33 cellular contexts compared by ENCODE assay signal in the genomic region with DNA sequence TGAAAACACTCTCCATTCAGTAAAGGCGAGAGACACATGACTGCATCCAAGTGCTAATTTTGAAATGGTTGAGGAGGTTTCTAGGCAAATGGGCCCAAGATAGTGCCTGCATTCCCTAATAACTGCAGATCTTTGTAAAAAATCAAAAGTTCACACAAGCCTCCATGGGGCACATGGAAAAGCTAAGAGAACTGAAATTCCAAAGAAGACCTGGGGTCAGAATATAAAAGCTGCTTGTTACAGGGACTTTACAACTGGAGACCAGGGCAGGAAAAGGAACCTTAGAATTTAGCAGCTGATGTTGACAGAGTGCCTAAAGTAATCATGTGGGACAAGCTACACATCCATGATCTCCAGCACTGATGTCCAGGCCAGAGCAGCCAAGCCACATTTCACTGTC.
"Had no signal": no experiment of that assay in that cellular context is flagged by ENCODE, and none has a peak within 500 bp of the region (broad histone marks: within the 10 kb centered on the region; RNA-seq: fewer than 3 reads in every experiment).

No MANE protein-coding gene starts in this region.

- H3K9me3 Mint-ChIP-seq: activated B cell treated with CpG ODN at 0.5 μM for 24 hours; activated CD4-positive, alpha-beta memory T cell treated with anti-CD3 and anti-CD28 coated beads for 36 hours; activated naive CD4-positive, alpha-beta T cell treated with anti-CD3 and anti-CD28 coated beads for 36 hours; activated naive CD4-positive, alpha-beta T cell treated with anti-CD3 and anti-CD28 coated beads, Interleukin-2, amount 50 U/mL, for 24 hours; activated naive CD8-positive, alpha-beta T cell treated with anti-CD3 and anti-CD28 coated beads for 36 hours; activated naive CD8-positive, alpha-beta T cell treated with anti-CD3 and anti-CD28 coated beads, Interleukin-2, amount 50 U/mL, for 24 hours; activated T-helper 1 cell treated with anti-CD3 and anti-CD28 coated beads, Interleukin-12 subunit alpha, Interleukin-12 subunit beta, Interleukin-2, Interleukin-4 antibody, amounts not matched to agents 30 ng/mL and 10 ng/mL and 1 ng/mL, durations not matched to agents 14 hours and 24 hours and 36 hours; activated T-helper 2 cell treated with anti-CD3 and anti-CD28 coated beads, Interferon-gamma antibody, Interleukin-2, Interleukin-4, amounts not matched to agents 10 μg/mL and 5 μg/mL and 100 μg/mL, durations not matched to agents 14 hours and 24 hours and 36 hours; endodermal cell; T-helper 2 cell treated with Interferon-gamma antibody and Interleukin-4, amounts not matched to agents 5 μg/mL and 100 μg/mL, for 36 hours had no signal

- H3K36me3 ChIP-seq: adrenal gland, WERI-Rb-1 had no signal

- H3K4me3 ChIP-seq: adrenal gland, body of pancreas had no signal

- H3K36me3 Mint-ChIP-seq: activated CD4-positive, alpha-beta memory T cell treated with anti-CD3 and anti-CD28 coated beads for 36 hours; activated CD8-positive, alpha-beta memory T cell treated with anti-CD3 and anti-CD28 coated beads, Interleukin-2, amount 10 ng/mL, durations not matched to agents 7 days and 5 days; activated naive CD4-positive, alpha-beta T cell treated with anti-CD3 and anti-CD28 coated beads, Interleukin-2, amount 50 U/mL, for 24 hours; activated naive CD8-positive, alpha-beta T cell treated with anti-CD3 and anti-CD28 coated beads for 36 hours had no signal

- H3K27ac ChIP-seq: adrenal gland, WERI-Rb-1 had no signal

- H3K9me3 ChIP-seq: adrenal gland, body of pancreas had no signal

- H3K27ac Mint-ChIP-seq: activated B cell treated with CpG ODN at 0.5 μM for 24 hours; activated CD4-positive, alpha-beta memory T cell treated with anti-CD3 and anti-CD28 coated beads for 36 hours; activated CD8-positive, alpha-beta memory T cell treated with anti-CD3 and anti-CD28 coated beads, Interleukin-2, amount 10 ng/mL, durations not matched to agents 7 days and 5 days; activated CD8-positive, alpha-beta T cell treated with anti-CD3 and anti-CD28 coated beads, Interleukin-2, amount 10 ng/mL, durations not matched to agents 7 days and 5 days; activated naive CD4-positive, alpha-beta T cell treated with anti-CD3 and anti-CD28 coated beads for 36 hours; activated naive CD4-positive, alpha-beta T cell treated with anti-CD3 and anti-CD28 coated beads, Interleukin-2, amount 50 U/mL, for 24 hours; activated naive CD8-positive, alpha-beta T cell treated with anti-CD3 and anti-CD28 coated beads for 36 hours; activated naive CD8-positive, alpha-beta T cell treated with anti-CD3 and anti-CD28 coated beads, Interleukin-2, amount 50 U/mL, for 24 hours; activated T-helper 1 cell treated with anti-CD3 and anti-CD28 coated beads, Interleukin-12 subunit alpha, Interleukin-12 subunit beta, Interleukin-2, Interleukin-4 antibody, amounts not matched to agents 30 ng/mL and 10 ng/mL and 1 ng/mL, durations not matched to agents 14 hours and 24 hours and 36 hours; activated T-helper 2 cell treated with anti-CD3 and anti-CD28 coated beads, Interferon-gamma antibody, Interleukin-2, Interleukin-4, amounts not matched to agents 10 μg/mL and 5 μg/mL and 100 μg/mL, durations not matched to agents 14 hours and 24 hours and 36 hours; endodermal cell; T-helper 17 cell; T-helper 2 cell treated with Interferon-gamma antibody and Interleukin-4, amounts not matched to agents 5 μg/mL and 100 μg/mL, for 36 hours had no signal

- H3K4me1 Mint-ChIP-seq: endodermal cell had no signal

- H3K27me3 ChIP-seq: adrenal gland, body of pancreas had no signal

- H3K4me1 ChIP-seq: adrenal gland, body of pancreas had no signal

- H3K4me3 Mint-ChIP-seq: activated B cell treated with CpG ODN at 0.5 μM for 24 hours; activated CD4-positive, alpha-beta memory T cell treated with anti-CD3 and anti-CD28 coated beads for 36 hours; activated CD8-positive, alpha-beta memory T cell treated with anti-CD3 and anti-CD28 coated beads, Interleukin-2, amount 10 ng/mL, durations not matched to agents 7 days and 5 days; activated CD8-positive, alpha-beta T cell treated with anti-CD3 and anti-CD28 coated beads, Interleukin-2, amount 10 ng/mL, durations not matched to agents 7 days and 5 days; activated naive CD4-positive, alpha-beta T cell treated with anti-CD3 and anti-CD28 coated beads for 36 hours; activated naive CD4-positive, alpha-beta T cell treated with anti-CD3 and anti-CD28 coated beads, Interleukin-2, amount 50 U/mL, for 24 hours; activated naive CD8-positive, alpha-beta T cell treated with anti-CD3 and anti-CD28 coated beads for 36 hours; activated naive CD8-positive, alpha-beta T cell treated with anti-CD3 and anti-CD28 coated beads, Interleukin-2, amount 50 U/mL, for 24 hours; activated T-helper 1 cell treated with anti-CD3 and anti-CD28 coated beads, Interleukin-12 subunit alpha, Interleukin-12 subunit beta, Interleukin-2, Interleukin-4 antibody, amounts not matched to agents 30 ng/mL and 10 ng/mL and 1 ng/mL, durations not matched to agents 14 hours and 24 hours and 36 hours; endodermal cell; T-helper 17 cell; T-helper 2 cell treated with Interferon-gamma antibody and Interleukin-4, amounts not matched to agents 5 μg/mL and 100 μg/mL, for 36 hours had no signal

- H3K27me3 Mint-ChIP-seq: activated B cell treated with CpG ODN at 0.5 μM for 24 hours; activated CD4-positive, alpha-beta memory T cell treated with anti-CD3 and anti-CD28 coated beads for 36 hours; activated naive CD8-positive, alpha-beta T cell treated with anti-CD3 and anti-CD28 coated beads for 36 hours; T-helper 17 cell had no signal

- DNase-seq: activated B cell treated with CpG ODN at 0.5 μM for 24 hours; activated CD4-positive, alpha-beta memory T cell treated with anti-CD3 and anti-CD28 coated beads for 36 hours; activated CD4-positive, alpha-beta T cell treated with anti-CD3 and anti-CD28 coated beads for 48 hours; activated CD4-positive, alpha-beta T cell treated with anti-CD3 and anti-CD28 coated beads, Interleukin-2, amount 50 U/mL, for 1 hour; activated CD8-positive, alpha-beta memory T cell treated with anti-CD3 and anti-CD28 coated beads, Interleukin-2, amount 10 ng/mL, durations not matched to agents 7 days and 5 days; activated CD8-positive, alpha-beta memory T cell treated with anti-CD3 and anti-CD28 coated beads, Interleukin-2, amount 50 U/mL, for 4 hours; activated CD8-positive, alpha-beta T cell treated with anti-CD3 and anti-CD28 coated beads, Interleukin-2, amount 10 ng/mL, durations not matched to agents 7 days and 5 days; activated effector memory CD4-positive, alpha-beta T cell treated with anti-CD3 and anti-CD28 coated beads, Interleukin-2, amount 50 U/mL, for 16 hours; activated naive CD4-positive, alpha-beta T cell treated with anti-CD3 and anti-CD28 coated beads for 36 hours; activated naive CD8-positive, alpha-beta T cell treated with anti-CD3 and anti-CD28 coated beads for 36 hours; activated naive CD8-positive, alpha-beta T cell treated with anti-CD3 and anti-CD28 coated beads, Interleukin-2, amount 50 U/mL, for 24 hours; activated T-cell treated with anti-CD3 and anti-CD28 coated beads, Interleukin-2, amount 50 U/mL, for 1 hour; activated T-cell treated with anti-CD3 and anti-CD28 coated beads, Interleukin-2, amount 50 U/mL, for 48 hours; adrenal gland; amygdala; aorta; body of pancreas; caudate nucleus; cortex of kidney; dermis blood vessel endothelial cell; effector memory CD4-positive, alpha-beta T cell; endodermal cell; head of caudate nucleus; T-helper 1 cell; T-helper 17 cell; T1000; WERI-Rb-1 had no signal

- ATAC-seq: activated CD4-positive, CD25-positive, alpha-beta regulatory T cell treated with anti-CD3 and anti-CD28 coated beads, Interleukin-2, amount 50 U/mL, for 24 hours; activated CD8-positive, alpha-beta memory T cell treated with anti-CD3 and anti-CD28 coated beads, Interleukin-2, amount 10 ng/mL, durations not matched to agents 7 days and 5 days; activated CD8-positive, alpha-beta T cell treated with anti-CD3 and anti-CD28 coated beads, Interleukin-2, amount 10 ng/mL, durations not matched to agents 7 days and 5 days; activated naive CD8-positive, alpha-beta T cell treated with anti-CD3 and anti-CD28 coated beads, Interleukin-2, amount 50 U/mL, for 24 hours; body of pancreas; esophagus mucosa; T-helper 17 cell had no signal
